ENCODE assay signal across 9 cellular contexts in the genomic region with DNA sequence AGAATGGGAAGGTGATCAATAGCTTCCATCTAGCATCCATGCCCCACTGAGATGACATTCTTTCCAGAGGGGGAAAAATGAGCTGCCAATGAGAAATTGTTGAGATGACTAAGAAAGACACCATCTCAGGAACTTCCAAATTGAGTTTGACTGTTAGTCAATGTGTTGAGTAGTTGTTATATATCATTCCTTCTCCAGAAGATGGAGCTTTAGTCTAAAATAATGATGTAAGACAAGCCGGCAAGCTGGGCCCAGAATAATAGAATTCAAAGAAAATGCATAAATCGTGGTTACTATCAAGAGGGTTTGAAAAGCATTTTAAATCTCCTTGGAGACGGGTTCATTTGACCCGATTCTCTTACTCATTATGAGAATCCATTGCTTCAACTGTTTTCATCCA.
A peak's percentile ranks its signal among the peaks of the same experiment; 100 is the strongest.
DNase-seq lines count a peak whose midpoint lies in the region; ATAC-seq, FAIRE-seq and TF ChIP-seq lines count a peak whose summit lies in the region.
"Had no signal": no experiment of that assay in that cellular context is flagged by ENCODE, and none has a peak within 500 bp of the region (broad histone marks: within the 10 kb centered on the region; RNA-seq: fewer than 3 reads in every experiment).

No MANE protein-coding gene starts in this region.

- H3K9me3 ChIP-seq in DOHH2 (ENCODE audit: control insufficient read depth, insufficient read depth, low read length), result no peaks in the 10 kb centered on the region
- no peaks in the 10 kb centered on the region for H3K9me3 ChIP-seq in adipocyte (ENCODE audit: control insufficient read depth, low read length)

- H3K27me3 ChIP-seq in DOHH2 (ENCODE audit: control insufficient read depth, low read length) (no peaks in the 10 kb centered on the region), adipocyte (replicated peaks; ENCODE audit: control insufficient read depth, insufficient read depth, low read length) (no peaks in the 10 kb centered on the region)
- H3K27me3 ChIP-seq: cardiac muscle cell had no signal

- ATAC-seq in GM18858 (IDR thresholded peaks at IDR 0.05; ENCODE audit: unreplicated experiment) (no peak), HG02970 (IDR thresholded peaks at IDR 0.05; ENCODE audit: low FRiP score, unreplicated experiment) (no peak)

- peak; percentile 48 for DNase-seq in HTR-8/SVneo (ENCODE audit: insufficient read length, low spot score)
- peak; percentile 25 for DNase-seq in adipocyte (ENCODE audit: low read depth)
- DNase-seq in medulla oblongata (ENCODE audit: extremely low spot score), result peak; percentile 45
- no peak for DNase-seq in NCI-H526 treated with DMSO at 0.1 percent for 48 hours (lab: John Stamatoyannopoulos, UW)
- DNase-seq in iPS-NIHi7 (ENCODE audit: extremely low spot score), result no peak

- H3K4me3 ChIP-seq in DOHH2 (ENCODE audit: low read length), result peak overlapping the region; percentile 24; the same call in 1 of the 2 replicates
- H3K4me3 ChIP-seq in adipocyte (ENCODE audit: low read length), result no peak overlapping the region
- H3K4me3 ChIP-seq: cardiac muscle cell had no signal

- H3K27ac ChIP-seq in DOHH2 (ENCODE audit: low read depth, low read length), result peak overlapping the region; percentile 90
- H3K27ac ChIP-seq: cardiac muscle cell had no signal

- H3K36me3 ChIP-seq in DOHH2 (ENCODE audit: control insufficient read depth, low read length), result no peaks in the 10 kb centered on the region
- no peaks in the 10 kb centered on the region for H3K36me3 ChIP-seq in adipocyte (ENCODE audit: control insufficient read depth, insufficient read depth, low read length, severe bottlenecking)
- H3K36me3 ChIP-seq: cardiac muscle cell had no signal

- H3K4me2 ChIP-seq in DOHH2 (ENCODE audit: low read length), result peak overlapping the region; percentile 54

- no peaks in the 10 kb centered on the region for H3K79me2 ChIP-seq in DOHH2 (ENCODE audit: control insufficient read depth, low read length)

- peaks cover 28% of the 10 kb centered on the region for H3F3A ChIP-seq in DOHH2 (ENCODE audit: control insufficient read depth, insufficient read depth)

- no peaks in the 10 kb centered on the region for H4K20me1 ChIP-seq in DOHH2 (ENCODE audit: control insufficient read depth, insufficient read depth, low read depth, low read length)

- H3K9ac ChIP-seq in adipocyte (ENCODE audit: low read length), result peak overlapping the region; percentile 42

- H3K4me1 ChIP-seq in DOHH2 (ENCODE audit: control insufficient read depth, low read length) (peaks cover 52% of the 10 kb centered on the region), adipocyte (ENCODE audit: control insufficient read depth, insufficient read depth, low read length) (no peaks in the 10 kb centered on the region)

- H3K9me2 ChIP-seq in DOHH2 (replicated peaks; ENCODE audit: control insufficient read depth, low read length), result no peaks in the 10 kb centered on the region

- TF ChIP-seq CTCF in DOHH2 (IDR thresholded peaks at IDR 0.05; ENCODE audit: low read depth, low read length, poor library complexity, severe bottlenecking), result peak; percentile 55

- FAIRE-seq in HTR-8/SVneo (lab: Jason Lieb, UNC), result no peak

Comparison
In these comparisons a context has a peak if more than half of its experiments do, and no peak if none do; other contexts are left out.
1. DNase-seq: peak in HTR-8/SVneo (single experiment), adipocyte (single experiment) and medulla oblongata (single experiment); none in NCI-H526 treated with DMSO at 0.1 percent for 48 hours (single experiment) and iPS-NIHi7 (single experiment).